28 cellular contexts compared by ENCODE assay signal in genomic region chr3:38469852-38470251, GRCh38.
"Had no signal": no experiment of that assay in that cellular context is flagged by ENCODE, and none has a peak within 500 bp of the region (broad histone marks: within the 10 kb centered on the region; RNA-seq: fewer than 3 reads in every experiment).

No MANE protein-coding gene starts in this region.

- H3K36me3 ChIP-seq: ascending aorta, brain microvascular endothelial cell, esophagus squamous epithelium, gastroesophageal sphincter, heart right ventricle had no signal

- H2AFZ ChIP-seq: hepatocyte had no signal

- H3K27me3 ChIP-seq: ascending aorta, brain microvascular endothelial cell, dorsolateral prefrontal cortex, esophagus squamous epithelium, gastroesophageal sphincter, heart right ventricle, hepatocyte had no signal

- H3K4me3 ChIP-seq: ascending aorta, coronary artery, dorsolateral prefrontal cortex, esophagus squamous epithelium, gastroesophageal sphincter, heart right ventricle, hepatocyte had no signal

- FAIRE-seq: bronchial epithelial cell, endothelial cell of umbilical vein had no signal

- H3K27ac ChIP-seq: ascending aorta, brain microvascular endothelial cell, coronary artery, epithelial cell of prostate, esophagus squamous epithelium, gastroesophageal sphincter, heart right ventricle, hepatocyte had no signal

- DNase-seq: activated B cell treated with CpG ODN at 0.5 μM for 24 hours; activated CD4-positive, alpha-beta T cell treated with anti-CD3 and anti-CD28 coated beads for 48 hours; activated CD4-positive, alpha-beta T cell treated with anti-CD3 and anti-CD28 coated beads, Interleukin-2, amount 50 U/mL, for 1 hour; activated CD4-positive, alpha-beta T cell treated with anti-CD3 and anti-CD28 coated beads, Interleukin-2, amount 50 U/mL, for 48 hours; activated CD8-positive, alpha-beta memory T cell treated with anti-CD3 and anti-CD28 coated beads for 24 hours; activated CD8-positive, alpha-beta T cell treated with anti-CD3 and anti-CD28 coated beads for 36 hours; activated effector memory CD4-positive, alpha-beta T cell treated with Interleukin-2 at 50 U/mL for 16 hours; activated gamma-delta T cell treated with Interleukin-2 at 50 U/mL for 16 hours; activated naive CD4-positive, alpha-beta T cell treated with anti-CD3 and anti-CD28 coated beads, Interleukin-2, amount 50 U/mL, for 16 hours; activated naive CD4-positive, alpha-beta T cell treated with Interleukin-2 at 50 U/mL for 16 hours; activated naive CD8-positive, alpha-beta T cell treated with anti-CD3 and anti-CD28 coated beads, Interleukin-2, amount 50 U/mL, for 24 hours; activated T-cell treated with anti-CD3 and anti-CD28 coated beads, Interleukin-2, amount 50 U/mL, for 4 hours; brain microvascular endothelial cell; dorsolateral prefrontal cortex; effector memory CD8-positive, alpha-beta T cell; esophagus squamous epithelium; foreskin melanocyte; heart right ventricle; T-helper 2 cell had no signal

- H3K4me1 ChIP-seq: ascending aorta had no signal

- ATAC-seq: activated CD4-positive, CD25-positive, alpha-beta regulatory T cell treated with anti-CD3 and anti-CD28 coated beads, Interleukin-2, amount 50 U/mL, for 24 hours; activated CD8-positive, alpha-beta T cell treated with anti-CD3 and anti-CD28 coated beads for 36 hours; activated naive CD8-positive, alpha-beta T cell treated with anti-CD3 and anti-CD28 coated beads, Interleukin-2, amount 50 U/mL, for 24 hours; activated T-cell treated with anti-CD3 and anti-CD28 coated beads, Interleukin-2, amount 50 U/mL, for 4 hours; activated T-helper 17 cell treated with anti-CD3 and anti-CD28 coated beads, Interleukin-2, amount 50 U/mL, for 72 hours; effector memory CD8-positive, alpha-beta T cell; gastroesophageal sphincter; heart right ventricle had no signal

- H3K4me2 ChIP-seq: hepatocyte had no signal
